Comparison of ENCODE assay signal across 8 cellular contexts in genomic region chr5:111755264-111755941, GRCh38. TPM values are rescaled to one million over a fixed set of nuclear protein-coding genes. Genes with fewer than 3 reads are reported as not detected.
DNase-seq lines count a peak whose midpoint lies in the region; ATAC-seq and TF ChIP-seq lines count a peak whose summit lies in the region.

No MANE protein-coding gene starts in this region.

- POLR2A ChIA-PET in A673 (lab: Charles Lee; ENCODE audit: low non-redundant PET): no interaction called here

- 75% methylated on average over 4 of the region's 8 CpGs for WGBS in mesenchymal stem cell

- H2BK5ac ChIP-seq in mesenchymal stem cell (ENCODE audit: low read depth, low read length, poor library complexity, severe bottlenecking): peak overlapping the region; percentile 9

- H2BK15ac ChIP-seq in mesenchymal stem cell (ENCODE audit: low read depth, poor library complexity, severe bottlenecking): no peak overlapping the region

- H3K27me3 ChIP-seq in A673 (replicated peaks; ENCODE audit: insufficient read depth, low read depth, low read length, poor library complexity) (no peaks in the 10 kb centered on the region), mesenchymal stem cell (ENCODE audit: control insufficient read depth in 1 of 2, insufficient read depth in 1 of 2, low read length in 2 of 2) (no peaks in the 10 kb centered on the region)

- H3K27ac ChIP-seq in A673 (ENCODE audit: low read depth, low read length, poor library complexity, severe bottlenecking): no peak overlapping the region
- no peak overlapping the region for H3K27ac ChIP-seq in mesenchymal stem cell (ENCODE audit: low read length, poor library complexity, severe bottlenecking)

- no peak for ATAC-seq in GM19463 (IDR thresholded peaks at IDR 0.05; ENCODE audit: unreplicated experiment)
- no peak for ATAC-seq in omental fat pad (ENCODE audit: low FRiP score)

- no peak overlapping the region for H3K18ac ChIP-seq in mesenchymal stem cell (ENCODE audit: low read depth in 1 of 2, low read length in 2 of 2)

- no peak overlapping the region for H2AFZ ChIP-seq in mesenchymal stem cell (ENCODE audit: low read depth, low read length)

- H4K91ac ChIP-seq in mesenchymal stem cell (ENCODE audit: low read length): no peak overlapping the region

- peak overlapping the region in 1 of 2 experiments; percentile 38 for H3K4ac ChIP-seq in mesenchymal stem cell (ENCODE audit: low read depth in 1 of 2, low read length in 2 of 2)

- intact Hi-C loops in A673 (cut with micrococcal nuclease; ENCODE audit: unreplicated experiment): loop anchor here (5.0 kb wide), 1 partner anchor 243 kb away; the partner anchor contains the start of gene STARD4

- no TSS peak for BruUV-seq in A673 (replicated peaks; lab: Mats Ljungman, UMichigan)

- no peak overlapping the region for H2BK120ac ChIP-seq in mesenchymal stem cell (ENCODE audit: low read depth, low read length)

- peak overlapping the region; percentile 74 for H3K4me2 ChIP-seq in mesenchymal stem cell (ENCODE audit: low read length, poor library complexity, severe bottlenecking)

- H3K4me1 ChIP-seq in A673 (ENCODE audit: insufficient read depth, low read length, poor library complexity, severe bottlenecking): peaks cover 4% of the 10 kb centered on the region
- peaks cover 5% of the 10 kb centered on the region for H3K4me1 ChIP-seq in mesenchymal stem cell (ENCODE audit: control insufficient read depth, insufficient read depth, low read depth, low read length)

- H2AK5ac ChIP-seq in mesenchymal stem cell (ENCODE audit: low read length, severe bottlenecking): peak overlapping the region; percentile 81

- DNase-seq in A673 (ENCODE audit: low spot score): no peak
- no peak for DNase-seq in HFF-Myc (ENCODE audit: extremely low read depth, low read depth)
- no peak for DNase-seq in astrocyte of the cerebellum (ENCODE audit: low read depth)
- DNase-seq in mesenchymal stem cell: no peak
- DNase-seq in AG08395 (ENCODE audit: low spot score): no peak
- no peak for DNase-seq in amygdala (lab: John Stamatoyannopoulos, UW)
- DNase-seq in omental fat pad (ENCODE audit: low spot score): no peak

- H3K9me3 ChIP-seq in A673 (ENCODE audit: low read depth, low read length, poor library complexity, severe bottlenecking) (no peaks in the 10 kb centered on the region), mesenchymal stem cell (ENCODE audit: control insufficient read depth, low read length) (no peaks in the 10 kb centered on the region)

- H3K36me3 ChIP-seq in A673 (ENCODE audit: insufficient read depth, low read length, poor library complexity, severe bottlenecking) (no peaks in the 10 kb centered on the region), mesenchymal stem cell (ENCODE audit: control insufficient read depth in 1 of 2, insufficient read depth in 2 of 2, low read depth in 1 of 2, low read length in 2 of 2) (peaks cover 3 to 5% of the 10 kb centered on the region in 2 experiments)

- H3K9ac ChIP-seq in mesenchymal stem cell (ENCODE audit: low read length): peak overlapping the region; percentile 90

- peaks cover 3% of the 10 kb centered on the region for H3K79me1 ChIP-seq in mesenchymal stem cell (replicated peaks; ENCODE audit: low read length, poor library complexity, severe bottlenecking)

- H3K4me3 ChIP-seq in A673 (ENCODE audit: low read depth, low read length, poor library complexity, severe bottlenecking): peak overlapping the region; percentile 57
- H3K4me3 ChIP-seq in HFF-Myc (replicated peaks; ENCODE audit: low read depth, low read length): peak overlapping the region; percentile 61
- H3K4me3 ChIP-seq in astrocyte of the cerebellum (ENCODE audit: low read depth, low read length): peak overlapping the region; percentile 83
- H3K4me3 ChIP-seq in mesenchymal stem cell (ENCODE audit: insufficient read depth in 1 of 2, low read depth in 1 of 2, low read length in 2 of 2): peak overlapping the region in 1 of 2 experiments; percentile 82

- H4K8ac ChIP-seq in mesenchymal stem cell (ENCODE audit: low read length): no peak overlapping the region

- in situ Hi-C loops in astrocyte of the cerebellum (cut with HindIII; ENCODE audit: low sequenced_read_pairs): no loop called here

- no peak overlapping the region for H3K23ac ChIP-seq in mesenchymal stem cell (ENCODE audit: low read length in 2 of 2)

- CTCF ChIA-PET in A673 (lab: Charles Lee): no interaction called here

- no peak overlapping the region for H2BK12ac ChIP-seq in mesenchymal stem cell (ENCODE audit: low read length in 2 of 2)

- TF ChIP-seq CTCF in A673 (conservative IDR thresholded peaks at IDR 0.05; ENCODE audit: low read depth, low read length) (no peak), HFF-Myc (IDR thresholded peaks at IDR 0.05; ENCODE audit: low read depth, low read length, missing control alignments) (no peak), astrocyte of the cerebellum (IDR thresholded peaks at IDR 0.05; ENCODE audit: low read depth, low read length, missing control alignments) (no peak), omental fat pad (IDR thresholded peaks at IDR 0.05) (no peak)

- H3K14ac ChIP-seq in mesenchymal stem cell (ENCODE audit: low read length in 2 of 2): no peak overlapping the region

RNA-seq across cellular contexts. Expression of gene NREP, which starts 1.6 kb away (rescaled TPM):
- total RNA-seq in A673 (2021): 31.0 and 36.4 TPM in 2 replicates
- 303 TPM for polyA plus RNA-seq in mesenchymal stem cell (2013, experiment 1 of 2)
- polyA plus RNA-seq in mesenchymal stem cell (2013, experiment 2 of 2): 305 TPM
- total RNA-seq in omental fat pad: 10 to 100 TPM in 1 of 4 donors, 1 to 10 TPM in 3; 4.4 to 17.2 (median 6.8) TPM
